ENCODE assay signal across 20 cellular contexts in genomic region chr19:11159598-11160001, GRCh38. TPM values are rescaled to one million over a fixed set of nuclear protein-coding genes. Genes with fewer than 3 reads are reported as not detected.
DNase-seq lines count a peak whose midpoint lies in the region; ATAC-seq, FAIRE-seq and TF ChIP-seq lines count a peak whose summit lies in the region.
"Had no signal": no experiment of that assay in that cellular context is flagged by ENCODE, and none has a peak within 500 bp of the region (broad histone marks: within the 10 kb centered on the region; RNA-seq: fewer than 3 reads in every experiment).

No MANE protein-coding gene starts in this region.

- H3K4me1 ChIP-seq in ACC112 (ENCODE audit: control insufficient read depth, insufficient read depth, low read length, unreplicated experiment) (peaks cover 14% of the 10 kb centered on the region), hepatocyte (ENCODE audit: insufficient read depth) (peaks cover 19% of the 10 kb centered on the region), rectal smooth muscle tissue (ENCODE audit: control insufficient read depth, insufficient read depth, low read length) (peaks cover 20% of the 10 kb centered on the region)

- H3K9me3 ChIP-seq in hepatocyte (ENCODE audit: low read depth), result no peaks in the 10 kb centered on the region
- H3K9me3 ChIP-seq: mucosa of descending colon had no signal

- no peak for TF ChIP-seq POLR2A in GM12892 (IDR thresholded peaks at IDR 0.05; ENCODE audit: low read depth, low read length)

- intact Hi-C loops in head of caudate nucleus (cut with DNase I), result no loop called here

- no peak for ATAC-seq in GM21423 (IDR thresholded peaks at IDR 0.05; ENCODE audit: unreplicated experiment)
- ATAC-seq in HG03108 (IDR thresholded peaks at IDR 0.05; ENCODE audit: unreplicated experiment), result no peak
- ATAC-seq: mucosa of descending colon; stimulated activated memory B cell treated with anti-CD40 and anti-IgM and Interleukin-4, amounts not matched to agents 10 μg/mL and 1 μg/mL and 100 μg/mL, for 72 hours had no signal

- DNase-seq in coronary artery (ENCODE audit: low spot score), result no peak
- DNase-seq in hepatocyte (ENCODE audit: low spot score), result no peak
- no peak for DNase-seq in GM12892 (ENCODE audit: insufficient read length)
- DNase-seq in head of caudate nucleus, result no peak
- DNase-seq: amniotic stem cell; CD4-positive, alpha-beta memory T cell; DMS79 treated with DMSO at 0.1 percent for 48 hours; kidney; mucosa of descending colon; NCI-H1105; NCI-H2227 treated with DMSO at 0.1 percent for 48 hours; NK-92 treated with Interleukin-12 subunit alpha and Interleukin-12 subunit beta, amount 100 ng/mL, for 24 hours; occipital lobe had no signal

- H3K4me2 ChIP-seq in hepatocyte, result peak overlapping the region; percentile 47

- no peaks in the 10 kb centered on the region for H4K20me1 ChIP-seq in hepatocyte (ENCODE audit: insufficient read depth, poor library complexity, severe bottlenecking)

- H3K79me2 ChIP-seq in ACC112 (ENCODE audit: control insufficient read depth, insufficient read depth, low read length, unreplicated experiment) (peaks cover 10% of the 10 kb centered on the region), hepatocyte (peaks cover 8% of the 10 kb centered on the region)

- H3K4me3 ChIP-seq in ACC112 (ENCODE audit: low read depth, low read length) (peak overlapping the region; percentile 47), coronary artery (no peak overlapping the region), hepatocyte (no peak overlapping the region), rectal smooth muscle tissue (ENCODE audit: low read length) (no peak overlapping the region)
- H3K4me3 ChIP-seq: mucosa of descending colon had no signal

- H3K27me3 ChIP-seq in ACC112 (ENCODE audit: insufficient read depth, low read length), result no peaks in the 10 kb centered on the region
- H3K27me3 ChIP-seq in hepatocyte, result no peaks in the 10 kb centered on the region
- no peaks in the 10 kb centered on the region for H3K27me3 ChIP-seq in rectal smooth muscle tissue (ENCODE audit: control insufficient read depth, insufficient read depth, low read length)

- no peak overlapping the region for H3K9ac ChIP-seq in rectal smooth muscle tissue (ENCODE audit: low read length)

- TF ChIP-seq CTCF in coronary artery (IDR thresholded peaks at IDR 0.05) (no peak), hepatocyte (IDR thresholded peaks at IDR 0.05; ENCODE audit: poor library complexity) (no peak)

- WGBS in hepatocyte (ENCODE audit: low lambda C conversion rate, missing lambda C conversion rate), result 48% methylated on average over 9 of the region's 10 CpGs

- no peak for FAIRE-seq in GM12892 (lab: Jason Lieb, UNC)
- FAIRE-seq: A204.1, kidney, urothelium cell line had no signal

- peaks cover 6% of the 10 kb centered on the region; the same call in 1 of the 2 replicates for H3K36me3 ChIP-seq in ACC112 (ENCODE audit: insufficient read depth, low read length)
- no peaks in the 10 kb centered on the region for H3K36me3 ChIP-seq in hepatocyte (replicated peaks; ENCODE audit: insufficient read depth, low read depth)
- no peaks in the 10 kb centered on the region for H3K36me3 ChIP-seq in rectal smooth muscle tissue (ENCODE audit: control insufficient read depth, insufficient read depth, low read length)

- peak overlapping the region; percentile 83 for H3K27ac ChIP-seq in ACC112 (ENCODE audit: low read depth, low read length)
- H3K27ac ChIP-seq in coronary artery, result peak overlapping the region; percentile 78 to 88
- peak overlapping the region; percentile 56 for H3K27ac ChIP-seq in hepatocyte
- peak overlapping the region; percentile 59 for H3K27ac ChIP-seq in rectal smooth muscle tissue (ENCODE audit: low read depth, low read length)

- H2AFZ ChIP-seq in ACC112 (ENCODE audit: low read length, unreplicated experiment) (no peak overlapping the region), hepatocyte (no peak overlapping the region)

- no peaks in the 10 kb centered on the region for H3K9me2 ChIP-seq in hepatocyte (replicated peaks; ENCODE audit: insufficient read depth)

RNA-seq across cellular contexts. Expression of gene SPC24, which starts 4.0 kb away (rescaled TPM):
- total RNA-seq in hepatocyte, result 9.0 and 11.5 TPM in 2 replicates
- polyA plus RNA-seq in hepatocyte, result 5.2 and 8.8 TPM in 2 replicates
- polyA plus RNA-seq in GM12892 (2012; ENCODE audit: missing spikeins), result 20.6 TPM

RNA-seq across cellular contexts. Expression of gene KANK2, which starts 37.7 kb away (rescaled TPM):
- 58.3 and 60.3 TPM in 2 replicates for total RNA-seq in hepatocyte
- 35.2 and 39.6 TPM in 2 replicates for polyA plus RNA-seq in hepatocyte
- polyA plus RNA-seq in GM12892 (2012; ENCODE audit: missing spikeins), result 12.1 TPM
